In genomic region chr1:159937014-159937750, GRCh38 we compare ENCODE assay signal across 13 cellular contexts. TPM values are rescaled to one million over a fixed set of nuclear protein-coding genes. Genes with fewer than 3 reads are reported as not detected.
DNase-seq lines count a peak whose midpoint lies in the region; ATAC-seq and TF ChIP-seq lines count a peak whose summit lies in the region.
"Had no signal": no experiment of that assay in that cellular context is flagged by ENCODE, and none has a peak within 500 bp of the region (broad histone marks: within the 10 kb centered on the region; RNA-seq: fewer than 3 reads in every experiment).

No MANE protein-coding gene starts in this region.

- peak overlapping the region; percentile 27 for H3K9ac ChIP-seq in PC-3 (ENCODE audit: low read length)
- peak overlapping the region; percentile 32; the same call in 1 of the 2 replicates for H3K9ac ChIP-seq in iPS-20b (ENCODE audit: low read depth, low read length)

- H3K27me3 Mint-ChIP-seq in CD14-positive monocyte (ENCODE audit: low read depth in 3 of 3) (peaks cover 0 to 4% (median 2%) of the 10 kb centered on the region in 3 donors), IgD-negative memory B cell (peaks cover 10% of the 10 kb centered on the region)

- H3K36me3 Mint-ChIP-seq in CD14-positive monocyte (peaks cover 0 to 3% of the 10 kb centered on the region in 2 donors), IgD-negative memory B cell (peaks cover 1% of the 10 kb centered on the region)

- H3K27ac ChIP-seq in PC-3 (ENCODE audit: low read length) (peak overlapping the region; percentile 51), iPS-20b (ENCODE audit: low read length) (peak overlapping the region; percentile 72)
- H3K27ac ChIP-seq: left ventricle myocardium inferior had no signal

- H3K4me2 ChIP-seq in PC-3 (ENCODE audit: low read length) = peak overlapping the region; percentile 79

- H3K4me3 ChIP-seq in PC-3 (ENCODE audit: low read length) (peak overlapping the region; percentile 44; the same call in 1 of the 2 replicates), iPS-20b (ENCODE audit: low read length) (peak overlapping the region; percentile 25; the same call in 1 of the 2 replicates)
- H3K4me3 ChIP-seq: esophagus squamous epithelium, left ventricle myocardium inferior had no signal

- no peak for TF ChIP-seq CTCF in CD14-positive monocyte (IDR thresholded peaks at IDR 0.05)
- no peak for TF ChIP-seq CTCF in PC-3 (conservative IDR thresholded peaks at IDR 0.05; ENCODE audit: low read depth, low read length)

- no peak for DNase-seq in CD14-positive monocyte (ENCODE audit: low spot score)
- peak; percentile 71 for DNase-seq in PC-3
- DNase-seq in head of caudate nucleus = no peak
- DNase-seq: esophagus squamous epithelium had no signal

- BruUV-seq in PC-3 (replicated peaks; lab: Mats Ljungman, UMichigan) = no TSS peak

- H3K4me1 Mint-ChIP-seq in CD14-positive monocyte = peaks cover 60% of the 10 kb centered on the region
- H3K4me1 Mint-ChIP-seq in IgD-negative memory B cell = peaks cover 31 to 41% (median 34%) of the 10 kb centered on the region in 3 donors

- POLR2A ChIA-PET in PC-3 (lab: Charles Lee; ENCODE audit: unreplicated experiment) = no interaction called here

- intact Hi-C loops in CD14-positive monocyte (cut with micrococcal nuclease) (loop anchor here (2.0 to 10.0 kb wide), 3 partner anchors 70 to 158 kb away; partner anchors contain the start of gene IGSF8 (in 1 of the 2)), PC-3 (cut with micrococcal nuclease) (loop anchor here (2.0 to 5.0 kb wide), 2 partner anchors 44 to 145 kb away; partner anchors contain the start of gene KCNJ9), head of caudate nucleus (cut with DNase I) (loop anchor here (2.0 kb wide), 1 partner anchor 70 kb away; no protein-coding TSS in a partner anchor)

- H4K20me1 ChIP-seq in PC-3 (ENCODE audit: low read length) = no peaks in the 10 kb centered on the region

- H3K27ac Mint-ChIP-seq in CD14-positive monocyte = peak overlapping the region in 4 of 7 donors; percentile 14 to 84 (median 50)
- H3K27ac Mint-ChIP-seq in IgD-negative memory B cell = no peak overlapping the region
- H3K27ac Mint-ChIP-seq: CD4-positive, alpha-beta T cell had no signal

- no peaks in the 10 kb centered on the region for H3K9me3 ChIP-seq in PC-3 (ENCODE audit: low read length)
- H3K9me3 ChIP-seq in iPS-20b (ENCODE audit: insufficient read depth, low read depth, low read length) = no peaks in the 10 kb centered on the region
- H3K9me3 ChIP-seq: esophagus squamous epithelium, left ventricle myocardium inferior had no signal

- H3K27me3 ChIP-seq in PC-3 (ENCODE audit: low read length) = no peaks in the 10 kb centered on the region
- no peaks in the 10 kb centered on the region for H3K27me3 ChIP-seq in iPS-20b (ENCODE audit: insufficient read depth, low read length)

- no peaks in the 10 kb centered on the region for H3K36me3 ChIP-seq in PC-3 (ENCODE audit: low read depth, low read length)
- H3K36me3 ChIP-seq in iPS-20b (ENCODE audit: insufficient read depth, low read depth, low read length) = peaks cover 61% of the 10 kb centered on the region
- H3K36me3 ChIP-seq: left ventricle myocardium inferior had no signal

- CTCF ChIA-PET in PC-3 (lab: Charles Lee) = interaction anchor here (3.0 kb wide), 1 partner anchor 70 kb away, joined by 21 read pairs; no protein-coding TSS in a partner anchor

- H3F3A ChIP-seq in PC-3 (ENCODE audit: low read length, unreplicated experiment) = no peaks in the 10 kb centered on the region

- no peak overlapping the region for H2AFZ ChIP-seq in PC-3 (ENCODE audit: low read length)

- peaks cover 36% of the 10 kb centered on the region for H3K4me1 ChIP-seq in PC-3 (ENCODE audit: insufficient read depth, low read length)
- H3K4me1 ChIP-seq in iPS-20b (ENCODE audit: insufficient read depth, low read length) = peaks cover 13% of the 10 kb centered on the region; the same call in 1 of the 2 replicates

- ATAC-seq in PC-3 (peak; percentile 42), GM18502 (IDR thresholded peaks at IDR 0.05; ENCODE audit: poor library complexity, unreplicated experiment) (no peak), HG03571 (IDR thresholded peaks at IDR 0.05; ENCODE audit: unreplicated experiment) (no peak), SK-N-SH treated with all-trans-retinoic acid at 6 μM for 48 hours (no peak)

- no peaks in the 10 kb centered on the region for H3K9me2 ChIP-seq in PC-3 (replicated peaks; ENCODE audit: low read length)

- H3K4me3 Mint-ChIP-seq in CD14-positive monocyte (peak overlapping the region; percentile 62 to 72), IgD-negative memory B cell (peak overlapping the region; percentile 11 to 92 (median 66))
- H3K4me3 Mint-ChIP-seq: CD4-positive, alpha-beta T cell had no signal

- H3K9me3 Mint-ChIP-seq in CD14-positive monocyte (peaks cover 0 to 1% (median 0%) of the 10 kb centered on the region in 7 donors), IgD-negative memory B cell (no peaks in the 10 kb centered on the region)
- H3K9me3 Mint-ChIP-seq: CD4-positive, alpha-beta T cell had no signal

- no peaks in the 10 kb centered on the region for H3K79me2 ChIP-seq in PC-3 (ENCODE audit: low read length)

TF ChIP-seq in SK-N-SH treated with all-trans-retinoic acid at 6 μM for 48 hours, 23 proteins besides CTCF, POLR2A, EP300 and RAD21 (continues in another document):
- no peak for TF ChIP-seq ARNTL (CRISPR knock-in tag; IDR thresholded peaks at IDR 0.05; ENCODE audit: borderline replicate concordance, low read depth)
- TF ChIP-seq ZNF70 (CRISPR knock-in tag; IDR thresholded peaks at IDR 0.05) = no peak
- no peak for TF ChIP-seq PPARA (CRISPR knock-in tag; IDR thresholded peaks at IDR 0.05; ENCODE audit: borderline replicate concordance)
- TF ChIP-seq BACH2 (CRISPR knock-in tag; IDR thresholded peaks at IDR 0.05; ENCODE audit: borderline replicate concordance) = no peak
- TF ChIP-seq SNAI2 (CRISPR knock-in tag; IDR thresholded peaks at IDR 0.05) = no peak
- TF ChIP-seq TCF4 (CRISPR knock-in tag; IDR thresholded peaks at IDR 0.05; ENCODE audit: borderline replicate concordance) = no peak
- no peak for TF ChIP-seq ISL1 (CRISPR knock-in tag; IDR thresholded peaks at IDR 0.05)
- no peak for TF ChIP-seq CSRNP3 (CRISPR knock-in tag; IDR thresholded peaks at IDR 0.05)
- no peak for TF ChIP-seq POU6F1 (CRISPR knock-in tag; IDR thresholded peaks at IDR 0.05; ENCODE audit: borderline replicate concordance, low read depth)
- no peak for TF ChIP-seq CREB5 (CRISPR knock-in tag; IDR thresholded peaks at IDR 0.05; ENCODE audit: low read depth)
- TF ChIP-seq GLIS3 (CRISPR knock-in tag; IDR thresholded peaks at IDR 0.05) = no peak

RNA-seq across cellular contexts. Expression of gene IGSF9, which starts 8.2 kb away (rescaled TPM):
- polyA plus RNA-seq in CD14-positive monocyte (not detected), IgD-negative memory B cell (0.08 TPM)
- total RNA-seq in PC-3 (2014; rRNA removed) = 15.6 and 19.9 TPM in 2 replicates
- total RNA-seq: CD4-positive, alpha-beta T cell had no signal

RNA-seq across cellular contexts. Expression of gene TAGLN2, which starts 11.9 kb away (rescaled TPM):
- 1,000 to 10,000 TPM in 1 of 2 donors, 100 to 1,000 TPM in 1; 918 to 1,259 TPM for polyA plus RNA-seq in CD14-positive monocyte
- 1,399 TPM for polyA plus RNA-seq in IgD-negative memory B cell
- 1,281 and 1,584 TPM in 2 replicates for total RNA-seq in PC-3 (2014; rRNA removed)

RNA-seq across cellular contexts. Expression of gene SLAMF9, which starts 16.9 kb away (rescaled TPM):
- polyA plus RNA-seq in CD14-positive monocyte (not detected), IgD-negative memory B cell (not detected)
- 5.9 and 8.7 TPM in 2 replicates for total RNA-seq in PC-3 (2014; rRNA removed)
- total RNA-seq: CD4-positive, alpha-beta T cell; left ventricle myocardium inferior; M059J; temporal lobe had no signal

RNA-seq across cellular contexts. Expression of gene CFAP45, which starts 37.2 kb away (rescaled TPM):
- polyA plus RNA-seq in CD14-positive monocyte (under 1 TPM in 1 of 2 donors, not detected in 1; 0.12 TPM), IgD-negative memory B cell (1.2 TPM)
- 1.6 and 4.8 TPM in 2 replicates for total RNA-seq in PC-3 (2014; rRNA removed)

Comparison
In these comparisons a context has a peak if more than half of its experiments do, and no peak if none do; other contexts are left out.
1. H3K27ac Mint-ChIP-seq: peak in CD14-positive monocyte (4 of 7); none in IgD-negative memory B cell (0 of 3).